27 cellular contexts compared by ENCODE assay signal in genomic region chr4:710916-711315, GRCh38. TPM values are rescaled to one million over a fixed set of nuclear protein-coding genes. Genes with fewer than 3 reads are reported as not detected.
"Had no signal": no experiment of that assay in that cellular context is flagged by ENCODE, and none has a peak within 500 bp of the region (broad histone marks: within the 10 kb centered on the region; RNA-seq: fewer than 3 reads in every experiment).

No MANE protein-coding gene starts in this region.

- H3K4me3 ChIP-seq: ascending aorta, coronary artery, gastrocnemius medialis, lower lobe of right lung, pancreas, prostate gland, tibial nerve had no signal

- H3K36me3 Mint-ChIP-seq: natural killer cell treated with Interleukin-12 subunit alpha and Interleukin-12 subunit beta and Interleukin-15 and Interleukin-18, amount 100 ng/mL, for 72 hours had no signal

- ATAC-seq: activated T-cell treated with anti-CD3 and anti-CD28 coated beads, Interleukin-2, amount 50 U/mL, for 72 hours; gastrocnemius medialis; lower lobe of right lung; natural killer cell treated with Interleukin-12 subunit alpha and Interleukin-12 subunit beta and Interleukin-15 and Interleukin-18, amount 100 ng/mL, for 72 hours; pancreas; T-cell had no signal

- H3K27ac Mint-ChIP-seq: activated naive CD8-positive, alpha-beta T cell treated with anti-CD3 and anti-CD28 coated beads for 36 hours; activated T-cell treated with anti-CD3 and anti-CD28 coated beads, Interleukin-2, amount 50 U/mL, for 72 hours; T-cell; T-helper 2 cell treated with Interferon-gamma antibody and Interleukin-4, amounts not matched to agents 5 μg/mL and 100 μg/mL, for 36 hours had no signal

- H3K9me3 ChIP-seq: ascending aorta, gastrocnemius medialis, lower lobe of right lung, pancreas, prostate gland, tibial nerve had no signal

- H3K9me3 Mint-ChIP-seq: activated naive CD8-positive, alpha-beta T cell treated with anti-CD3 and anti-CD28 coated beads for 36 hours; activated T-cell treated with anti-CD3 and anti-CD28 coated beads, Interleukin-2, amount 50 U/mL, for 72 hours; natural killer cell treated with Interleukin-12 subunit alpha and Interleukin-12 subunit beta and Interleukin-15 and Interleukin-18, amount 100 ng/mL, for 72 hours; T-cell; T-helper 2 cell treated with Interferon-gamma antibody and Interleukin-4, amounts not matched to agents 5 μg/mL and 100 μg/mL, for 36 hours had no signal

- H3K27me3 Mint-ChIP-seq: activated naive CD8-positive, alpha-beta T cell treated with anti-CD3 and anti-CD28 coated beads for 36 hours; natural killer cell treated with Interleukin-12 subunit alpha and Interleukin-12 subunit beta and Interleukin-15 and Interleukin-18, amount 100 ng/mL, for 72 hours; T-cell had no signal

- DNase-seq: activated CD4-positive, alpha-beta T cell treated with anti-CD3 and anti-CD28 coated beads for 4 hours; activated CD4-positive, alpha-beta T cell treated with anti-CD3 and anti-CD28 coated beads, Interleukin-2, amount 50 U/mL, for 4 hours; activated CD4-positive, CD25-positive, alpha-beta regulatory T cell; activated naive CD4-positive, alpha-beta T cell treated with Interleukin-2 at 50 U/mL for 16 hours; activated naive CD8-positive, alpha-beta T cell treated with anti-CD3 and anti-CD28 coated beads for 36 hours; activated T-cell treated with anti-CD3 and anti-CD28 coated beads for 4 hours; activated T-cell treated with anti-CD3 and anti-CD28 coated beads, Interleukin-2, amount 50 U/mL, for 72 hours; brain microvascular endothelial cell; dorsolateral prefrontal cortex; effector memory CD4-positive, alpha-beta T cell; erythroblast; gastrocnemius medialis; lower lobe of right lung; mesenchymal stem cell; nucleus accumbens; stimulated activated CD4-positive, alpha-beta T cell treated with anti-CD3 and anti-CD28 coated beads, Interleukin-15, amount 100 ng/mL, for 24 hours; stimulated activated CD4-positive, alpha-beta T cell treated with anti-CD3 and anti-CD28 coated beads, Interleukin-2, amount 100 ng/mL, for 24 hours; stimulated activated naive CD4-positive, alpha-beta T cell; T-cell had no signal

- H3K27ac ChIP-seq: ascending aorta, brain microvascular endothelial cell, coronary artery, dorsolateral prefrontal cortex, gastrocnemius medialis, lower lobe of right lung, pancreas, prostate gland, tibial nerve had no signal

- H3K36me3 ChIP-seq: ascending aorta, gastrocnemius medialis, pancreas, prostate gland had no signal

- H3K27me3 ChIP-seq: ascending aorta, brain microvascular endothelial cell, dorsolateral prefrontal cortex, gastrocnemius medialis, pancreas, tibial nerve had no signal

- H3K4me3 Mint-ChIP-seq: activated naive CD8-positive, alpha-beta T cell treated with anti-CD3 and anti-CD28 coated beads for 36 hours; activated T-cell treated with anti-CD3 and anti-CD28 coated beads, Interleukin-2, amount 50 U/mL, for 72 hours; natural killer cell treated with Interleukin-12 subunit alpha and Interleukin-12 subunit beta and Interleukin-15 and Interleukin-18, amount 100 ng/mL, for 72 hours; T-cell; T-helper 2 cell treated with Interferon-gamma antibody and Interleukin-4, amounts not matched to agents 5 μg/mL and 100 μg/mL, for 36 hours had no signal

RNA-seq across cellular contexts. Expression of gene SLC49A3, which starts 22.0 kb away (rescaled TPM):
- total RNA-seq: myocyte had no signal

RNA-seq across cellular contexts. Expression of gene ATP5ME, which starts 36.8 kb away (rescaled TPM):
- total RNA-seq: ascending aorta had no signal
